ENCODE assay signal across 2 cellular contexts in genomic region chr1:109186704-109187071, GRCh38.
A peak's percentile ranks its signal among the peaks of the same experiment; 100 is the strongest.
TF ChIP-seq lines count a peak whose summit lies in the region.

No MANE protein-coding gene starts in this region.

TF ChIP-seq in HEK293, 187 proteins besides CTCF, POLR2A, EP300 and RAD21 (continued from another document):
- TF ChIP-seq ZNF148 (tag by site-specific recombination; IDR thresholded peaks at IDR 0.05; ENCODE audit: borderline replicate concordance), result no peak

TF ChIP-seq in HepG2, 621 proteins besides CTCF, POLR2A, EP300 and RAD21 (continued from another document):
- TF ChIP-seq ZNF687 (CRISPR knock-in tag; IDR thresholded peaks at IDR 0.05), result peak; percentile 50
- no peak for TF ChIP-seq ZNF207 (IDR thresholded peaks at IDR 0.05; ENCODE audit: borderline replicate concordance)
- TF ChIP-seq ZNF891 (CRISPR knock-in tag; IDR thresholded peaks at IDR 0.05), result no peak
- no peak for TF ChIP-seq ESRRA (CRISPR knock-in tag; IDR thresholded peaks at IDR 0.05; ENCODE audit: low read depth)
- TF ChIP-seq SRSF1 (optimal IDR thresholded peaks at IDR 0.05; ENCODE audit: low read depth, low read length), result no peak
- peak; percentile 56; the same call in 1 of the 2 replicates for TF ChIP-seq ZFX (CRISPR knock-in tag; IDR thresholded peaks at IDR 0.05; ENCODE audit: low read depth)
- TF ChIP-seq ZNF790 (CRISPR knock-in tag; IDR thresholded peaks at IDR 0.05; ENCODE audit: borderline replicate concordance), result no peak
- TF ChIP-seq ZNF704 (CRISPR knock-in tag; IDR thresholded peaks at IDR 0.05; ENCODE audit: borderline replicate concordance), result no peak
TF ChIP-seq in HepG2: peak in this region for 4.
